16 cellular contexts compared by ENCODE assay signal in genomic region chr7:142523821-142524460, GRCh38.
DNase-seq lines count a peak whose midpoint lies in the region; TF ChIP-seq lines count a peak whose summit lies in the region.
"Had no signal": no experiment of that assay in that cellular context is flagged by ENCODE, and none has a peak within 500 bp of the region (broad histone marks: within the 10 kb centered on the region; RNA-seq: fewer than 3 reads in every experiment).

No MANE protein-coding gene starts in this region.

- TF ChIP-seq CTCF in AG04450 (IDR thresholded peaks at IDR 0.05; ENCODE audit: low read depth, low read length) (peak; percentile 32; the same call in 1 of the 2 replicates), astrocyte of the spinal cord (IDR thresholded peaks at IDR 0.05; ENCODE audit: low read depth, low read length) (peak; percentile 37), fibroblast of villous mesenchyme (IDR thresholded peaks at IDR 0.05; ENCODE audit: insufficient read depth, low read depth, low read length) (peak; percentile 37)

- H3K4me3 ChIP-seq in AG04450 (ENCODE audit: low read depth, low read length), result no peak overlapping the region
- no peak overlapping the region for H3K4me3 ChIP-seq in astrocyte of the spinal cord (ENCODE audit: low read depth, low read length)
- H3K4me3 ChIP-seq in fibroblast of villous mesenchyme (ENCODE audit: low read depth, low read length), result no peak overlapping the region
- H3K4me3 ChIP-seq: coronary artery, esophagus squamous epithelium had no signal

- POLR2A ChIA-PET in AG04450 (lab: Yijun Ruan, JAX), result no interaction called here

- H3K27me3 ChIP-seq in AG04450 (ENCODE audit: control insufficient read depth, insufficient read depth, low read length), result peaks cover 15% of the 10 kb centered on the region

- no peaks in the 10 kb centered on the region for H3K9me3 ChIP-seq in AG04450 (ENCODE audit: control insufficient read depth, insufficient read depth, low read length)
- H3K9me3 ChIP-seq: esophagus squamous epithelium had no signal

- CTCF ChIA-PET in AG04450 (lab: Charles Lee), result interaction anchor here (0.6 to 6.2 kb wide), 21 partner anchors 8 to 479 kb away, joined by 3 to 58 read pairs (median 4); no protein-coding TSS in a partner anchor

- no peak overlapping the region for H3K27ac ChIP-seq in AG04450 (ENCODE audit: low read depth, low read length)
- H3K27ac ChIP-seq: coronary artery, esophagus squamous epithelium had no signal

- DNase-seq in AG04450 (ENCODE audit: low read depth, low spot score) (no peak), LHCN-M2 (ENCODE audit: low read depth) (peak; percentile 31), astrocyte of the spinal cord (ENCODE audit: low read depth, low spot score) (no peak), fibroblast of villous mesenchyme (ENCODE audit: low read depth) (no peak), 8988T (no peak), NOMO-1 treated with DMSO at 0.1 percent for 48 hours (lab: John Stamatoyannopoulos, UW; ENCODE audit: unreplicated experiment) (no peak), HT-29 (ENCODE audit: low spot score) (no peak)
- no peak for DNase-seq in stimulated activated CD4-positive, alpha-beta T cell treated with anti-CD3 and anti-CD28 coated beads, Interleukin-4, amount 100 ng/mL, for 1 hour
- DNase-seq: activated naive CD8-positive, alpha-beta T cell treated with anti-CD3 and anti-CD28 coated beads, Interleukin-2, amount 50 U/mL, for 24 hours; activated T-cell treated with anti-CD3 and anti-CD28 coated beads, Interleukin-2, amount 50 U/mL, for 4 hours; esophagus squamous epithelium; NCI-H2081; NCI-H748 treated with DMSO at 0.1 percent for 48 hours; nephron progenitor cell; SHP77 had no signal

- in situ Hi-C loops in astrocyte of the spinal cord (cut with HindIII; ENCODE audit: low sequenced_read_pairs), result no loop called here
